9 cellular contexts compared by ENCODE assay signal in the genomic region with DNA sequence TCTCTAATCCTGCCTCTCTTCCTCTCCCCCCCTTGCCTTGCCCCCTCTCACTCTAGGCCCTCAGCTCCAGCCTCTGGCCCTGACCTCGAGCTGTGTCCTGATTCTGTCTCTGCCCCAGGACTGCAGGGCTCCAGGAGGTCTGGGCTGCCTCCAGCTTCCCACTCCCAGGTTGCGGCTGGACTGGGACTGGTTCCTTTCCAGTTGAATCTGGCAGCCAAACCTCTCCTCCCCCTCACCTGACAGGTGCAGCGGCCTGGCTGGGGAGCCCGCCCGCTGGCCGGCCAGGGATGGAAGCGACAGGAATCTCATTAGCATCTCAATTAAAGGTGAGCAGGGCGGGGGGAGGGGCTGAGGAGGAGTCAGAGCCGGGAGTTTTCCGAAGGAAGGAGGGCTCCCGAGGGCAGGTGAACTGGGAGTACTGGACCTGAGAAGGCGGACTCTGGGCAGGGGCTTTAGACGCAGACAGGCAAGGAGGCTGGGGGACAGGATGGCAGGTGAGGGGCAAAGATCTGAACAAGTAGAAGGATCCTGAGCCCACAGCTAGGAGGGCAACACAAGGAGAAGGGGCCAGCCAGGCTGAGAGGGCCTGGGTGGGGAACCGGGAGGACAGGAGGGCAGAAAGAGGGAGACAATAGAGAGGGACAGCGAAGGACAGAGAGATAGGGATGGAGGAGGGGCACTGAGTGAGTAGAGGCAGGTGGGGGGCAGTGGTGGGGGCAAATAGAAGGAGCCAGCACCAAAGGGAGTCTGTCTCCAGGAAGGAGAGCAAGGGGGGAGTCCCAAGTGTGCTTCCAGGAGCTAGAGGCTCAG. TPM values are rescaled to one million over a fixed set of nuclear protein-coding genes. Genes with fewer than 3 reads are reported as not detected.
DNase-seq lines count a peak whose midpoint lies in the region; ATAC-seq and TF ChIP-seq lines count a peak whose summit lies in the region.
"Had no signal": no experiment of that assay in that cellular context is flagged by ENCODE, and none has a peak within 500 bp of the region (broad histone marks: within the 10 kb centered on the region; RNA-seq: fewer than 3 reads in every experiment).

A gene (minus strand): TSS at position 295 of the 810 bp plus-strand sequence. CDS start 780 bp downstream, outside the sequence.

- no peak for DNase-seq in CD4-positive, CD25-positive, alpha-beta regulatory T cell
- DNase-seq in NCI-H2029 (lab: John Stamatoyannopoulos, UW) (peak; percentile 93), chondrocyte (ENCODE audit: low spot score) (no peak), natural killer cell (no peak), NCI-H1694 treated with DMSO at 0.1 percent for 48 hours (lab: John Stamatoyannopoulos, UW) (no peak), 8988T (no peak)
- no peak for DNase-seq in activated CD4-positive, alpha-beta T cell treated with anti-CD3 and anti-CD28 coated beads, Interleukin-2, amount 50 U/mL, for 4 hours
- DNase-seq: naive B cell had no signal

- H3K36me3 ChIP-seq in CD4-positive, CD25-positive, alpha-beta regulatory T cell (ENCODE audit: control insufficient read depth, insufficient read depth, low read length) = no peaks in the 10 kb centered on the region

- H3K9me3 ChIP-seq in CD4-positive, CD25-positive, alpha-beta regulatory T cell (ENCODE audit: control insufficient read depth in 2 of 2, low read length in 2 of 2) = no peaks in the 10 kb centered on the region

- no peak within 1 kb of the TSS for H3K4me3 ChIP-seq in CD4-positive, CD25-positive, alpha-beta regulatory T cell (ENCODE audit: low read depth, low read length)

- no peaks in the 10 kb centered on the region for H3K4me1 ChIP-seq in CD4-positive, CD25-positive, alpha-beta regulatory T cell (ENCODE audit: control insufficient read depth, insufficient read depth, low read length, poor library complexity, severe bottlenecking)

- intact Hi-C loops in natural killer cell (cut with micrococcal nuclease) = no loop called here

- no peak for ATAC-seq in CD4-positive, CD25-positive, alpha-beta regulatory T cell (ENCODE audit: low read depth in 2 of 2)
- no peak for ATAC-seq in natural killer cell
- ATAC-seq in HG02885 (IDR thresholded peaks at IDR 0.05; ENCODE audit: poor library complexity, unreplicated experiment) = no peak

- H3K27ac ChIP-seq in CD4-positive, CD25-positive, alpha-beta regulatory T cell (ENCODE audit: insufficient read depth, low read length, poor library complexity, severe bottlenecking) = no peak within 1 kb of the TSS

- H3K4me3 Mint-ChIP-seq in CD4-positive, CD25-positive, alpha-beta regulatory T cell = no peak within 1 kb of the TSS
- H3K4me3 Mint-ChIP-seq in chondrocyte (ENCODE audit: unreplicated experiment) = no peak within 1 kb of the TSS
- H3K4me3 Mint-ChIP-seq in natural killer cell = peak within 1 kb of the TSS; percentile 60
- H3K4me3 Mint-ChIP-seq: naive B cell had no signal

- no peaks in the 10 kb centered on the region for H3K36me3 Mint-ChIP-seq in CD4-positive, CD25-positive, alpha-beta regulatory T cell
- no peaks in the 10 kb centered on the region for H3K36me3 Mint-ChIP-seq in chondrocyte (ENCODE audit: low read depth)
- no peaks in the 10 kb centered on the region for H3K36me3 Mint-ChIP-seq in natural killer cell

- H3K27me3 Mint-ChIP-seq in CD4-positive, CD25-positive, alpha-beta regulatory T cell = peaks cover 13% of the 10 kb centered on the region
- H3K27me3 Mint-ChIP-seq in chondrocyte (ENCODE audit: low read depth) = no peaks in the 10 kb centered on the region
- peaks cover 0 to 2% of the 10 kb centered on the region in 2 donors for H3K27me3 Mint-ChIP-seq in natural killer cell (ENCODE audit: low read depth in 2 of 2)

- peak within 1 kb of the TSS; percentile 48 to 84 (median 71) for H3K27ac Mint-ChIP-seq in CD4-positive, CD25-positive, alpha-beta regulatory T cell
- peak within 1 kb of the TSS; percentile 85 for H3K27ac Mint-ChIP-seq in chondrocyte (ENCODE audit: unreplicated experiment)
- H3K27ac Mint-ChIP-seq in natural killer cell = peak within 1 kb of the TSS; percentile 41 to 76

- no peak for TF ChIP-seq CTCF in chondrocyte (IDR thresholded peaks at IDR 0.05)
- TF ChIP-seq CTCF in natural killer cell (IDR thresholded peaks at IDR 0.05) = no peak

- H3K4me1 Mint-ChIP-seq in CD4-positive, CD25-positive, alpha-beta regulatory T cell = peaks cover 0 to 24% (median 12%) of the 10 kb centered on the region in 4 donors
- H3K4me1 Mint-ChIP-seq in chondrocyte (ENCODE audit: low read depth) = peaks cover 59% of the 10 kb centered on the region
- H3K4me1 Mint-ChIP-seq in natural killer cell = peaks cover 29 to 50% of the 10 kb centered on the region in 2 donors

- no peaks in the 10 kb centered on the region for H3K27me3 ChIP-seq in CD4-positive, CD25-positive, alpha-beta regulatory T cell (ENCODE audit: control insufficient read depth, insufficient read depth, low read length)

- no peaks in the 10 kb centered on the region for H3K9me3 Mint-ChIP-seq in CD4-positive, CD25-positive, alpha-beta regulatory T cell
- H3K9me3 Mint-ChIP-seq in chondrocyte (ENCODE audit: low read depth) (no peaks in the 10 kb centered on the region), natural killer cell (no peaks in the 10 kb centered on the region)

RNA-seq across cellular contexts. Expression of the gene that starts here (rescaled TPM):
- total RNA-seq in CD4-positive, CD25-positive, alpha-beta regulatory T cell = 0.86 TPM
- polyA plus RNA-seq in CD4-positive, CD25-positive, alpha-beta regulatory T cell = under 1 TPM; 0.09 to 0.60 (median 0.22) TPM
- 0.87 to 2.6 TPM (median 1.9 TPM) in 3 replicates for total RNA-seq in chondrocyte
- 1 to 10 TPM; 1.5 to 3.0 (median 1.5) TPM for total RNA-seq in natural killer cell
